In genomic region chr1:43073490-43074230, GRCh38 we compare ENCODE assay signal across 8 cellular contexts.
A peak's percentile ranks its signal among the peaks of the same experiment; 100 is the strongest.
DNase-seq lines count a peak whose midpoint lies in the region; ATAC-seq and TF ChIP-seq lines count a peak whose summit lies in the region.

No MANE protein-coding gene starts in this region.

- no peak overlapping the region for H3K27ac ChIP-seq in PC-3 (ENCODE audit: low read length)
- peak overlapping the region in 1 of 4 donors; percentile 14 for H3K27ac ChIP-seq in esophagus squamous epithelium

- 21 to 27% methylated on average over 8 of the region's 8 CpGs for WGBS in esophagus squamous epithelium, 2 donors

- peaks cover 7 to 29% (median 12%) of the 10 kb centered on the region in 4 donors for H3K4me1 Mint-ChIP-seq in naive thymus-derived CD8-positive, alpha-beta T cell
- H3K4me1 Mint-ChIP-seq in stimulated activated effector memory CD8-positive, alpha-beta T cell treated with anti-CD3 and anti-CD28 coated beads, Interleukin-12 subunit alpha, Interleukin-12 subunit beta, amount 100 ng/mL, for 72 hours = peaks cover 11% of the 10 kb centered on the region

- TF ChIP-seq POLR2A in esophagus squamous epithelium (IDR thresholded peaks at IDR 0.05) = no peak

- H3K4me2 ChIP-seq in PC-3 (ENCODE audit: low read length) = no peak overlapping the region

- DNase-seq in DMS 273 (lab: John Stamatoyannopoulos, UW; ENCODE audit: unreplicated experiment) = peak; percentile 86
- DNase-seq in Jurkat, Clone E6-1 (ENCODE audit: low read depth, low spot score) = peak; percentile 63
- DNase-seq in PC-3 = peak; percentile 81
- DNase-seq in activated T-cell treated with anti-CD3 and anti-CD28 coated beads for 4 hours = peak; percentile 70
- DNase-seq in esophagus squamous epithelium (lab: John Stamatoyannopoulos, UW) = no peak
- peak; percentile 51 to 88 (median 74) for DNase-seq in naive thymus-derived CD8-positive, alpha-beta T cell
- peak; percentile 53 to 82 for DNase-seq in stimulated activated effector memory CD8-positive, alpha-beta T cell treated with anti-CD3 and anti-CD28 coated beads, Interleukin-12 subunit alpha, Interleukin-12 subunit beta, amount 100 ng/mL, for 72 hours (ENCODE audit: low spot score in 2 of 2)

- CTCF ChIA-PET in PC-3 (lab: Charles Lee) = interaction anchor here (0.5 to 2.9 kb wide), 28 partner anchors 12 to 496 kb away, joined by 3 to 78 read pairs (median 4); partner anchors contain the start of genes C1orf50, P3H1 and ZNF691

- H3K4me1 ChIP-seq in PC-3 (ENCODE audit: insufficient read depth, low read length) = no peaks in the 10 kb centered on the region
- H3K4me1 ChIP-seq in esophagus squamous epithelium = peaks cover 13 to 34% (median 14%) of the 10 kb centered on the region in 3 donors

- H3K9ac ChIP-seq in PC-3 (ENCODE audit: low read length) = no peak overlapping the region

- H3F3A ChIP-seq in PC-3 (ENCODE audit: low read length, unreplicated experiment) = no peaks in the 10 kb centered on the region

- TF ChIP-seq CTCF in PC-3 (conservative IDR thresholded peaks at IDR 0.05; ENCODE audit: low read depth, low read length) = peak; percentile 86
- peak; percentile 73 to 94 (median 90) for TF ChIP-seq CTCF in esophagus squamous epithelium (IDR thresholded peaks at IDR 0.05)

- no peaks in the 10 kb centered on the region for H3K27me3 Mint-ChIP-seq in naive thymus-derived CD8-positive, alpha-beta T cell

- H3K36me3 ChIP-seq in PC-3 (ENCODE audit: low read depth, low read length) (no peaks in the 10 kb centered on the region), esophagus squamous epithelium (no peaks in the 10 kb centered on the region)

- peak overlapping the region in 1 of 10 donors; percentile 6 for H3K4me3 Mint-ChIP-seq in naive thymus-derived CD8-positive, alpha-beta T cell
- H3K4me3 Mint-ChIP-seq in stimulated activated effector memory CD8-positive, alpha-beta T cell treated with anti-CD3 and anti-CD28 coated beads, Interleukin-12 subunit alpha, Interleukin-12 subunit beta, amount 100 ng/mL, for 72 hours = no peak overlapping the region

- no TSS peak for BruUV-seq in PC-3 (replicated peaks; lab: Mats Ljungman, UMichigan)

- H3K9me2 ChIP-seq in PC-3 (replicated peaks; ENCODE audit: low read length) = no peaks in the 10 kb centered on the region

- no peaks in the 10 kb centered on the region for H3K9me3 Mint-ChIP-seq in naive thymus-derived CD8-positive, alpha-beta T cell
- H3K9me3 Mint-ChIP-seq in stimulated activated effector memory CD8-positive, alpha-beta T cell treated with anti-CD3 and anti-CD28 coated beads, Interleukin-12 subunit alpha, Interleukin-12 subunit beta, amount 100 ng/mL, for 72 hours = no peaks in the 10 kb centered on the region

- peak overlapping the region; percentile 13; the same call in 1 of the 2 replicates for H2AFZ ChIP-seq in PC-3 (ENCODE audit: low read length)

- no peaks in the 10 kb centered on the region for H3K36me3 Mint-ChIP-seq in naive thymus-derived CD8-positive, alpha-beta T cell
- no peaks in the 10 kb centered on the region for H3K36me3 Mint-ChIP-seq in stimulated activated effector memory CD8-positive, alpha-beta T cell treated with anti-CD3 and anti-CD28 coated beads, Interleukin-12 subunit alpha, Interleukin-12 subunit beta, amount 100 ng/mL, for 72 hours

- POLR2A ChIA-PET in PC-3 (lab: Charles Lee; ENCODE audit: unreplicated experiment) = interaction anchor here (0.7 to 1.0 kb wide), 3 partner anchors 136 to 307 kb away, joined by 4 to 6 read pairs (median 4); partner anchors contain the start of genes C1orf50 and P3H1
- POLR2A ChIA-PET in naive thymus-derived CD8-positive, alpha-beta T cell (lab: Charles Lee) = interaction anchor here (0.6 to 2.8 kb wide), 10 partner anchors 9 to 1026 kb away, joined by 3 to 25 read pairs (median 4); partner anchors contain the start of genes C1orf50 and P3H1

- H3K27ac Mint-ChIP-seq in naive thymus-derived CD8-positive, alpha-beta T cell = peak overlapping the region in 6 of 10 donors; percentile 23 to 82 (median 53)
- no peak overlapping the region for H3K27ac Mint-ChIP-seq in stimulated activated effector memory CD8-positive, alpha-beta T cell treated with anti-CD3 and anti-CD28 coated beads, Interleukin-12 subunit alpha, Interleukin-12 subunit beta, amount 100 ng/mL, for 72 hours

- H4K20me1 ChIP-seq in PC-3 (ENCODE audit: low read length) = no peaks in the 10 kb centered on the region

- no peak overlapping the region for H3K4me3 ChIP-seq in Jurkat, Clone E6-1 (ENCODE audit: low read length)
- H3K4me3 ChIP-seq in PC-3 (ENCODE audit: low read length) = no peak overlapping the region
- H3K4me3 ChIP-seq in esophagus squamous epithelium = no peak overlapping the region

- H3K9me3 ChIP-seq in PC-3 (ENCODE audit: low read length) (no peaks in the 10 kb centered on the region), esophagus squamous epithelium (no peaks in the 10 kb centered on the region)

- H3K27me3 ChIP-seq in PC-3 (ENCODE audit: low read length) (no peaks in the 10 kb centered on the region), esophagus squamous epithelium (no peaks in the 10 kb centered on the region)

- intact Hi-C loops in PC-3 (cut with micrococcal nuclease) = loop anchor here (1.0 to 10.0 kb wide), 5 partner anchors 91 to 295 kb away; partner anchors contain the start of gene SLC2A1
- intact Hi-C loops in esophagus squamous epithelium (cut with DNase I) = loop anchor here (5.0 kb wide), 1 partner anchor 156 kb away; no protein-coding TSS in a partner anchor

- ATAC-seq in PC-3 (peak; percentile 96), HG03095 (IDR thresholded peaks at IDR 0.05; ENCODE audit: unreplicated experiment) (no peak)
- ATAC-seq in naive thymus-derived CD8-positive, alpha-beta T cell = peak; percentile 80 to 97
- ATAC-seq in stimulated activated effector memory CD8-positive, alpha-beta T cell treated with anti-CD3 and anti-CD28 coated beads, Interleukin-12 subunit alpha, Interleukin-12 subunit beta, amount 100 ng/mL, for 72 hours = peak; percentile 87

- no peaks in the 10 kb centered on the region for H3K79me2 ChIP-seq in PC-3 (ENCODE audit: low read length)
